Comparison of ENCODE assay signal across 1 cellular context in the genomic region with DNA sequence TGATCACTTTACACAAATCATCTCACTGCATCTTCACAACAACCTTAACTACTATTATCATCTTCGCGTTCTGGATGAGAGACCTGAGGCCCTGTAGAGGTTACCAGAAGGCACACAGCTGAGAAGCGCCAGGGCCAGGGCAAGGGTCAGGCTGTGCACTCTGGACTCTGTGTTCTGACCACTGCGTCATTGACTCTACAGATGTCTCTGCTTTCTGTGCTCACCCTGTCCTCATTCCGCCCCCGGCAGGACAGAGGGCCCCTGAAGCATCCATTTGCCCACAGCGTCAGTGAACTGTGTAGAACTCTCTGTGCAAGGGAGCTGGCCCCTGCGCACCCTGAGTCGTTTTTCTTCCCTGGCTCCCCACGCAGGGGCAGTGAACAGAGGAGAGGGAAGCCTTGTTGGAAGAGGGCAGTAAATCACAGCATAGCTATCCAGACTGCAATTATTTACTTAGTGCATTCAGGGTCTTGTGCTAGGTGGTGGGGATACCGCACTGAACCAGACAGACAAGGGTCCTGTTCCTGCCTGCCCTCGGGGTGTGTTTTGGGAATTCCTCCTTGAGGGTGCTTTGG.
TF ChIP-seq lines count a peak whose summit lies in the region.

No MANE protein-coding gene starts in this region.

TF ChIP-seq in HepG2, 621 proteins besides CTCF, POLR2A, EP300 and RAD21 (continued from another document and continues in another):
- TF ChIP-seq, protein P1, sequence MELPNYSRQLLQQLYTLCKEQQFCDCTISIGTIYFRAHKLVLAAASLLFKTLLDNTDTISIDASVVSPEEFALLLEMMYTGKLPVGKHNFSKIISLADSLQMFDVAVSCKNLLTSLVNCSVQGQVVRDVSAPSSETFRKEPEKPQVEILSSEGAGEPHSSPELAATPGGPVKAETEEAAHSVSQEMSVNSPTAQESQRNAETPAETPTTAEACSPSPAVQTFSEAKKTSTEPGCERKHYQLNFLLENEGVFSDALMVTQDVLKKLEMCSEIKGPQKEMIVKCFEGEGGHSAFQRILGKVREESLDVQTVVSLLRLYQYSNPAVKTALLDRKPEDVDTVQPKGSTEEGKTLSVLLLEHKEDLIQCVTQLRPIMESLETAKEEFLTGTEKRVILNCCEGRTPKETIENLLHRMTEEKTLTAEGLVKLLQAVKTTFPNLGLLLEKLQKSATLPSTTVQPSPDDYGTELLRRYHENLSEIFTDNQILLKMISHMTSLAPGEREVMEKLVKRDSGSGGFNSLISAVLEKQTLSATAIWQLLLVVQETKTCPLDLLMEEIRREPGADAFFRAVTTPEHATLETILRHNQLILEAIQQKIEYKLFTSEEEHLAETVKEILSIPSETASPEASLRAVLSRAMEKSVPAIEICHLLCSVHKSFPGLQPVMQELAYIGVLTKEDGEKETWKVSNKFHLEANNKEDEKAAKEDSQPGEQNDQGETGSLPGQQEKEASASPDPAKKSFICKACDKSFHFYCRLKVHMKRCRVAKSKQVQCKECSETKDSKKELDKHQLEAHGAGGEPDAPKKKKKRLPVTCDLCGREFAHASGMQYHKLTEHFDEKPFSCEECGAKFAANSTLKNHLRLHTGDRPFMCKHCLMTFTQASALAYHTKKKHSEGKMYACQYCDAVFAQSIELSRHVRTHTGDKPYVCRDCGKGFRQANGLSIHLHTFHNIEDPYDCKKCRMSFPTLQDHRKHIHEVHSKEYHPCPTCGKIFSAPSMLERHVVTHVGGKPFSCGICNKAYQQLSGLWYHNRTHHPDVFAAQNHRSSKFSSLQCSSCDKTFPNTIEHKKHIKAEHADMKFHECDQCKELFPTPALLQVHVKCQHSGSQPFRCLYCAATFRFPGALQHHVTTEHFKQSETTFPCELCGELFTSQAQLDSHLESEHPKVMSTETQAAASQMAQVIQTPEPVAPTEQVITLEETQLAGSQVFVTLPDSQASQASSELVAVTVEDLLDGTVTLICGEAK (IDR thresholded peaks at IDR 0.05): no peak
- TF ChIP-seq, protein P1 (CRISPR knock-in tag; IDR thresholded peaks at IDR 0.05): no peak
- TF ChIP-seq DMAP1 (CRISPR knock-in tag; IDR thresholded peaks at IDR 0.05) (no peak; the same call in 1 of the 2 replicates), GPN1 (CRISPR knock-in tag; IDR thresholded peaks at IDR 0.05; ENCODE audit: borderline replicate concordance) (no peak), KAT8 (CRISPR knock-in tag; IDR thresholded peaks at IDR 0.05) (peak; percentile 27; the same call in 1 of the 2 replicates), TBL1XR1 (IDR thresholded peaks at IDR 0.05; ENCODE audit: borderline replicate concordance, low read length, partially characterized antibody) (no peak), SYNCRIP (IDR thresholded peaks at IDR 0.05; ENCODE audit: insufficient read depth, low read depth, low read length) (no peak), FOXK2 (IDR thresholded peaks at IDR 0.05) (no peak), ZZZ3 (CRISPR knock-in tag; IDR thresholded peaks at IDR 0.05; ENCODE audit: borderline replicate concordance) (no peak), ZBTB3 (CRISPR knock-in tag; IDR thresholded peaks at IDR 0.05; ENCODE audit: borderline replicate concordance, low read depth) (no peak), ZNF138 (CRISPR knock-in tag; IDR thresholded peaks at IDR 0.05; ENCODE audit: low read depth) (no peak), TP53 (CRISPR knock-in tag; conservative IDR thresholded peaks at IDR 0.05) (no peak), ZNF772 (CRISPR knock-in tag; IDR thresholded peaks at IDR 0.05) (no peak), PHF20 (CRISPR knock-in tag; IDR thresholded peaks at IDR 0.05) (peak; percentile 32; the same call in 1 of the 2 replicates), AGO1 (IDR thresholded peaks at IDR 0.05; ENCODE audit: low read depth, low read length, poor library complexity, severe bottlenecking) (no peak), SIX4 (CRISPR knock-in tag; IDR thresholded peaks at IDR 0.05) (no peak), MAFG (CRISPR knock-in tag; IDR thresholded peaks at IDR 0.05) (no peak), SOX6 (IDR thresholded peaks at IDR 0.05) (no peak), SOX6 (CRISPR knock-in tag; IDR thresholded peaks at IDR 0.05) (peak; percentile 12; the same call in 1 of the 2 replicates), MBNL3 (CRISPR knock-in tag; conservative IDR thresholded peaks at IDR 0.05) (no peak), THYN1 (CRISPR knock-in tag; IDR thresholded peaks at IDR 0.05; ENCODE audit: borderline replicate concordance, low read depth) (no peak), ZNF775 (CRISPR knock-in tag; IDR thresholded peaks at IDR 0.05; ENCODE audit: borderline replicate concordance) (no peak), HDAC2 (CRISPR knock-in tag; IDR thresholded peaks at IDR 0.05) (peak; percentile 61), ZNF790 (CRISPR knock-in tag; IDR thresholded peaks at IDR 0.05; ENCODE audit: borderline replicate concordance) (no peak), GFI1 (CRISPR knock-in tag; IDR thresholded peaks at IDR 0.05; ENCODE audit: borderline replicate concordance) (peak; percentile 81)
- TF ChIP-seq, protein P2, sequence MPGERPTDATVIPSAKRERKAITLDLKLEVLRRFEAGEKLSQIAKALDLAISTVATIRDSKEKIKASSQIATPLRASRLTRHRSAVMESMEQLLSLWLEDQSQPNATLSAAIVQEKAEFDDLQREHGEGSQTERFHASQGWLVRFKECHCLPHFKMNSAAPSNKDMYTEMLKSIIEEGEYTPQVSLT (CRISPR knock-in tag; IDR thresholded peaks at IDR 0.05; ENCODE audit: borderline replicate concordance, low read depth): no peak
- TF ChIP-seq, protein P3, sequence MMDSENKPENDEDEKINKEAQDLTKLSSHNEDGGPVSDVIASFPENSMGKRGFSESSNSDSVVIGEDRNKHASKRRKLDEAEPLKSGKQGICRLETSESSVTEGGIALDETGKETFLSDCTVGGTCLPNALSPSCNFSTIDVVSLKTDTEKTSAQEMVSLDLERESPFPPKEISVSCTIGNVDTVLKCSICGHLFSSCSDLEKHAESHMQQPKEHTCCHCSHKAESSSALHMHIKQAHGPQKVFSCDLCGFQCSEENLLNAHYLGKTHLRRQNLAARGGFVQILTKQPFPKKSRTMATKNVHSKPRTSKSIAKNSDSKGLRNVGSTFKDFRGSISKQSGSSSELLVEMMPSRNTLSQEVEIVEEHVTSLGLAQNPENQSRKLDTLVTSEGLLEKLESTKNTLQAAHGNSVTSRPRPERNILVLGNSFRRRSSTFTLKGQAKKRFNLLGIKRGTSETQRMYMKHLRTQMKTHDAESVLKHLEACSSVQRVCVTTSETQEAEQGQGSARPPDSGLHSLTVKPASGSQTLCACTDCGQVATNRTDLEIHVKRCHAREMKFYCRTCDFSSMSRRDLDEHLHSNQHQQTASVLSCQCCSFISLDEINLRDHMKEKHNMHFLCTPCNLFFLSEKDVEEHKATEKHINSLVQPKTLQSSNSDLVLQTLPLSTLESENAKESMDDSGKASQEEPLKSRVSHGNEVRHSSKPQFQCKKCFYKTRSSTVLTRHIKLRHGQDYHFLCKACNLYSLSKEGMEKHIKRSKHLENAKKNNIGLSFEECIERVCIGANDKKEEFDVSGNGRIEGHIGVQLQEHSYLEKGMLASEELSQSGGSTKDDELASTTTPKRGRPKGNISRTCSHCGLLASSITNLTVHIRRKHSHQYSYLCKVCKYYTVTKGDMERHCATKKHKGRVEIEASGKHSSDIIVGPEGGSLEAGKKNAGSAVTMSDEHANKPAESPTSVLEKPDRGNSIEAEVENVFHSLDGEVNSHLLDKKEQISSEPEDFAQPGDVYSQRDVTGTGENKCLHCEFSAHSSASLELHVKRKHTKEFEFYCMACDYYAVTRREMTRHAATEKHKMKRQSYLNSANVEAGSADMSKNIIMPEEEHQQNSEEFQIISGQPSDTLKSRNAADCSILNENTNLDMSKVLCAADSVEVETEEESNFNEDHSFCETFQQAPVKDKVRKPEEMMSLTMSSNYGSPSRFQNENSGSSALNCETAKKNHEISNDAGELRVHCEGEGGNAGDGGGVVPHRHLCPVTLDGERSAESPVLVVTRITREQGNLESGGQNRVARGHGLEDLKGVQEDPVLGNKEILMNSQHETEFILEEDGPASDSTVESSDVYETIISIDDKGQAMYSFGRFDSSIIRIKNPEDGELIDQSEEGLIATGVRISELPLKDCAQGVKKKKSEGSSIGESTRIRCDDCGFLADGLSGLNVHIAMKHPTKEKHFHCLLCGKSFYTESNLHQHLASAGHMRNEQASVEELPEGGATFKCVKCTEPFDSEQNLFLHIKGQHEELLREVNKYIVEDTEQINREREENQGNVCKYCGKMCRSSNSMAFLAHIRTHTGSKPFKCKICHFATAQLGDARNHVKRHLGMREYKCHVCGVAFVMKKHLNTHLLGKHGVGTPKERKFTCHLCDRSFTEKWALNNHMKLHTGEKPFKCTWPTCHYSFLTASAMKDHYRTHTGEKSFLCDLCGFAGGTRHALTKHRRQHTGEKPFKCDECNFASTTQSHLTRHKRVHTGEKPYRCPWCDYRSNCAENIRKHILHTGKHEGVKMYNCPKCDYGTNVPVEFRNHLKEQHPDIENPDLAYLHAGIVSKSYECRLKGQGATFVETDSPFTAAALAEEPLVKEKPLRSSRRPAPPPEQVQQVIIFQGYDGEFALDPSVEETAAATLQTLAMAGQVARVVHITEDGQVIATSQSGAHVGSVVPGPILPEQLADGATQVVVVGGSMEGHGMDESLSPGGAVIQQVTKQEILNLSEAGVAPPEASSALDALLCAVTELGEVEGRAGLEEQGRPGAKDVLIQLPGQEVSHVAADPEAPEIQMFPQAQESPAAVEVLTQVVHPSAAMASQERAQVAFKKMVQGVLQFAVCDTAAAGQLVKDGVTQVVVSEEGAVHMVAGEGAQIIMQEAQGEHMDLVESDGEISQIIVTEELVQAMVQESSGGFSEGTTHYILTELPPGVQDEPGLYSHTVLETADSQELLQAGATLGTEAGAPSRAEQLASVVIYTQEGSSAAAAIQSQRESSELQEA (CRISPR knock-in tag; IDR thresholded peaks at IDR 0.05; ENCODE audit: not compliant biosample characterization): no peak
- TF ChIP-seq, protein P4, sequence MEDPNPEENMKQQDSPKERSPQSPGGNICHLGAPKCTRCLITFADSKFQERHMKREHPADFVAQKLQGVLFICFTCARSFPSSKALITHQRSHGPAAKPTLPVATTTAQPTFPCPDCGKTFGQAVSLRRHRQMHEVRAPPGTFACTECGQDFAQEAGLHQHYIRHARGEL (CRISPR knock-in tag; IDR thresholded peaks at IDR 0.05): no peak
- TF ChIP-seq, protein P5, sequence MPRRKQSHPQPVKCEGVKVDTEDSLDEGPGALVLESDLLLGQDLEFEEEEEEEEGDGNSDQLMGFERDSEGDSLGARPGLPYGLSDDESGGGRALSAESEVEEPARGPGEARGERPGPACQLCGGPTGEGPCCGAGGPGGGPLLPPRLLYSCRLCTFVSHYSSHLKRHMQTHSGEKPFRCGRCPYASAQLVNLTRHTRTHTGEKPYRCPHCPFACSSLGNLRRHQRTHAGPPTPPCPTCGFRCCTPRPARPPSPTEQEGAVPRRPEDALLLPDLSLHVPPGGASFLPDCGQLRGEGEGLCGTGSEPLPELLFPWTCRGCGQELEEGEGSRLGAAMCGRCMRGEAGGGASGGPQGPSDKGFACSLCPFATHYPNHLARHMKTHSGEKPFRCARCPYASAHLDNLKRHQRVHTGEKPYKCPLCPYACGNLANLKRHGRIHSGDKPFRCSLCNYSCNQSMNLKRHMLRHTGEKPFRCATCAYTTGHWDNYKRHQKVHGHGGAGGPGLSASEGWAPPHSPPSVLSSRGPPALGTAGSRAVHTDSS (CRISPR knock-in tag; conservative IDR thresholded peaks at IDR 0.05): no peak
- TF ChIP-seq, protein P6, sequence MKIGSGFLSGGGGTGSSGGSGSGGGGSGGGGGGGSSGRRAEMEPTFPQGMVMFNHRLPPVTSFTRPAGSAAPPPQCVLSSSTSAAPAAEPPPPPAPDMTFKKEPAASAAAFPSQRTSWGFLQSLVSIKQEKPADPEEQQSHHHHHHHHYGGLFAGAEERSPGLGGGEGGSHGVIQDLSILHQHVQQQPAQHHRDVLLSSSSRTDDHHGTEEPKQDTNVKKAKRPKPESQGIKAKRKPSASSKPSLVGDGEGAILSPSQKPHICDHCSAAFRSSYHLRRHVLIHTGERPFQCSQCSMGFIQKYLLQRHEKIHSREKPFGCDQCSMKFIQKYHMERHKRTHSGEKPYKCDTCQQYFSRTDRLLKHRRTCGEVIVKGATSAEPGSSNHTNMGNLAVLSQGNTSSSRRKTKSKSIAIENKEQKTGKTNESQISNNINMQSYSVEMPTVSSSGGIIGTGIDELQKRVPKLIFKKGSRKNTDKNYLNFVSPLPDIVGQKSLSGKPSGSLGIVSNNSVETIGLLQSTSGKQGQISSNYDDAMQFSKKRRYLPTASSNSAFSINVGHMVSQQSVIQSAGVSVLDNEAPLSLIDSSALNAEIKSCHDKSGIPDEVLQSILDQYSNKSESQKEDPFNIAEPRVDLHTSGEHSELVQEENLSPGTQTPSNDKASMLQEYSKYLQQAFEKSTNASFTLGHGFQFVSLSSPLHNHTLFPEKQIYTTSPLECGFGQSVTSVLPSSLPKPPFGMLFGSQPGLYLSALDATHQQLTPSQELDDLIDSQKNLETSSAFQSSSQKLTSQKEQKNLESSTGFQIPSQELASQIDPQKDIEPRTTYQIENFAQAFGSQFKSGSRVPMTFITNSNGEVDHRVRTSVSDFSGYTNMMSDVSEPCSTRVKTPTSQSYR (CRISPR knock-in tag; IDR thresholded peaks at IDR 0.05; ENCODE audit: borderline replicate concordance): no peak
- TF ChIP-seq, protein P7, sequence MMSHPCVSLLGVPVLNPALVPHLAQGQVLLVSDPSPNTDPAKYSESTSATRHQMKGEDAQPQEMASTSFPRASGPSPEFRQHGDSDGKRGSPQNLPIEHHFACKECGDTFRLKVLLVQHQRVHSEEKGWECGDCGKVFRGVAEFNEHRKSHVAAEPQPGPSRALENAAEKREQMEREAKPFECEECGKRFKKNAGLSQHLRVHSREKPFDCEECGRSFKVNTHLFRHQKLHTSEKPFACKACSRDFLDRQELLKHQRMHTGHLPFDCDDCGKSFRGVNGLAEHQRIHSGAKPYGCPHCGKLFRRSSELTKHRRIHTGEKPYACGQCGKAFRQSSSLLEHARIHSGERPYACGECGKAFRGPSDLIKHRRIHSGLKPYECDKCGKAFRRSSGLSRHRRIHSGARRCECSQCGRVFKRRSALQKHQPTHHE (CRISPR knock-in tag; IDR thresholded peaks at IDR 0.05; ENCODE audit: borderline replicate concordance): no peak
